Comparison of ENCODE assay signal across 1 cellular context in genomic region chr7:135158141-135158655, GRCh38.
TF ChIP-seq lines count a peak whose summit lies in the region.

No MANE protein-coding gene starts in this region.

TF ChIP-seq in IMR-90, 13 proteins besides CTCF, POLR2A, EP300 and RAD21:
- TF ChIP-seq ELK1 (IDR thresholded peaks at IDR 0.05; ENCODE audit: borderline replicate concordance, low read depth, low read length) (no peak), MXI1 (IDR thresholded peaks at IDR 0.05; ENCODE audit: borderline replicate concordance, low read depth, low read length) (no peak), NFE2L2 (IDR thresholded peaks at IDR 0.05; ENCODE audit: low read depth, low read length) (no peak), SMC3 (IDR thresholded peaks at IDR 0.05; ENCODE audit: low read depth, low read length) (no peak), RFX5 (IDR thresholded peaks at IDR 0.05; ENCODE audit: low read depth, low read length) (no peak), MAZ (IDR thresholded peaks at IDR 0.05; ENCODE audit: borderline replicate concordance, low read depth, low read length) (no peak), CHD1 (IDR thresholded peaks at IDR 0.05; ENCODE audit: low read depth, low read length) (no peak), FOS (IDR thresholded peaks at IDR 0.05; ENCODE audit: low read depth, low read length) (no peak), RCOR1 (IDR thresholded peaks at IDR 0.05; ENCODE audit: insufficient replicate concordance, low read length) (no peak), BHLHE40 (IDR thresholded peaks at IDR 0.05; ENCODE audit: low read depth, low read length) (no peak), CEBPB (IDR thresholded peaks at IDR 0.05; ENCODE audit: low read depth, low read length) (no peak), MAFK (IDR thresholded peaks at IDR 0.05; ENCODE audit: low read depth, low read length) (no peak), USF2 (IDR thresholded peaks at IDR 0.05; ENCODE audit: low read depth, low read length) (no peak)
